ENCODE assay signal across 11 cellular contexts in the genomic region with DNA sequence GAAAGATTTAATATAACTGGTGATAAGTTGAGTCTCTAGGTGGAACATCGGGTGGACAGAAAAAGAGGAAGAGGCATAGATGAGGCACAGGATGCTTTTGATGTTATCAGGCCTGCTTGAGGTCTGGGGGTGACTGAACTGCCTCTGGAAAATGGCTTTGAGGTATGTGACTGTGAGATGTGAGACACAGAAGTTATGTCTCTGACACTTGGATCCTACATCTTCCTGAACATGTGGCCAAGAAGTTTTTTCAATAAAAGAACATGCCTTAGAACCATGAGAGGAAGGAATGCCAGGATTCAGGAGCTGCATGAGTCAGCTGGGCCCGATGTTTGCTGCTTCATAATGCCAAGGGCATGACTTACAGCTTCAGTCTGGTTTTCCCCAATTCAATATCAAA. TPM values are rescaled to one million over a fixed set of nuclear protein-coding genes. Genes with fewer than 3 reads are reported as not detected.
DNase-seq lines count a peak whose midpoint lies in the region; TF ChIP-seq lines count a peak whose summit lies in the region.
"Had no signal": no experiment of that assay in that cellular context is flagged by ENCODE, and none has a peak within 500 bp of the region (broad histone marks: within the 10 kb centered on the region; RNA-seq: fewer than 3 reads in every experiment).

No MANE protein-coding gene starts in this region.

- H3K27me3 ChIP-seq in AG04450 (ENCODE audit: control insufficient read depth, insufficient read depth, low read length) (no peaks in the 10 kb centered on the region), HL-60 (ENCODE audit: insufficient read depth, poor library complexity, severe bottlenecking) (no peaks in the 10 kb centered on the region)

- H3K27ac ChIP-seq in AG04450 (ENCODE audit: low read depth, low read length): no peak overlapping the region
- H3K27ac ChIP-seq in HL-60 (replicated peaks): peak overlapping the region; percentile 91
- H3K27ac ChIP-seq: parathyroid adenoma had no signal

- no peaks in the 10 kb centered on the region for H3K9me3 Mint-ChIP-seq in T-helper 2 cell treated with Interferon-gamma antibody and Interleukin-4, amounts not matched to agents 5 μg/mL and 100 μg/mL, for 36 hours
- H3K9me3 Mint-ChIP-seq in nephron progenitor cell: no peaks in the 10 kb centered on the region
- H3K9me3 Mint-ChIP-seq: activated naive CD8-positive, alpha-beta T cell treated with anti-CD3 and anti-CD28 coated beads, Interleukin-2, amount 10 ng/mL, durations not matched to agents 7 days and 5 days had no signal

- CTCF ChIA-PET in AG04450 (lab: Charles Lee): interaction anchor here (0.7 to 3.8 kb wide), 3 partner anchors 16 to 90 kb away, joined by 3 to 20 read pairs (median 5); no protein-coding TSS in a partner anchor

- H3K36me3 Mint-ChIP-seq in T-helper 2 cell treated with Interferon-gamma antibody and Interleukin-4, amounts not matched to agents 5 μg/mL and 100 μg/mL, for 36 hours (ENCODE audit: low read depth): no peaks in the 10 kb centered on the region
- no peaks in the 10 kb centered on the region for H3K36me3 Mint-ChIP-seq in nephron progenitor cell (ENCODE audit: low read depth)
- H3K36me3 Mint-ChIP-seq: activated naive CD8-positive, alpha-beta T cell treated with anti-CD3 and anti-CD28 coated beads, Interleukin-2, amount 10 ng/mL, durations not matched to agents 7 days and 5 days had no signal

- no peaks in the 10 kb centered on the region for H3K27me3 Mint-ChIP-seq in T-helper 2 cell treated with Interferon-gamma antibody and Interleukin-4, amounts not matched to agents 5 μg/mL and 100 μg/mL, for 36 hours (ENCODE audit: low read depth)
- H3K27me3 Mint-ChIP-seq in nephron progenitor cell (ENCODE audit: low read depth, poor library complexity): peaks cover 8% of the 10 kb centered on the region

- no peaks in the 10 kb centered on the region for H3K9me3 ChIP-seq in AG04450 (ENCODE audit: control insufficient read depth, insufficient read depth, low read length)

- H3K27ac Mint-ChIP-seq in T-helper 2 cell treated with Interferon-gamma antibody and Interleukin-4, amounts not matched to agents 5 μg/mL and 100 μg/mL, for 36 hours: no peak overlapping the region
- H3K27ac Mint-ChIP-seq in nephron progenitor cell: no peak overlapping the region
- H3K27ac Mint-ChIP-seq: activated naive CD8-positive, alpha-beta T cell treated with anti-CD3 and anti-CD28 coated beads, Interleukin-2, amount 10 ng/mL, durations not matched to agents 7 days and 5 days had no signal

- no peak overlapping the region for H3K4me3 ChIP-seq in AG04450 (ENCODE audit: low read depth, low read length)
- H3K4me3 ChIP-seq in HL-60 (replicated peaks; ENCODE audit: insufficient read depth, low read length): no peak overlapping the region

- POLR2A ChIA-PET in AG04450 (lab: Yijun Ruan, JAX): no interaction called here

- TF ChIP-seq CTCF in AG04450 (IDR thresholded peaks at IDR 0.05; ENCODE audit: low read depth, low read length) (no peak), HL-60 (IDR thresholded peaks at IDR 0.05; ENCODE audit: insufficient read depth, low read length) (no peak), nephron progenitor cell (IDR thresholded peaks at IDR 0.05) (no peak)

- peak; percentile 48 for DNase-seq in AG04450 (ENCODE audit: low read depth, low spot score)
- DNase-seq in HL-60 (ENCODE audit: low read depth in 1 of 2, low spot score in 1 of 2): peak in 1 of 2 experiments; percentile 74
- DNase-seq in T-helper 2 cell treated with Interferon-gamma antibody and Interleukin-4, amounts not matched to agents 5 μg/mL and 100 μg/mL, for 36 hours (ENCODE audit: low spot score): peak; percentile 44
- DNase-seq in fibroblast of peridontal ligament (ENCODE audit: extremely low read depth): peak; percentile 91
- DNase-seq in NCI-H1694 (lab: John Stamatoyannopoulos, UW): no peak
- no peak for DNase-seq in nephron progenitor cell
- DNase-seq in NCI-H2081 treated with DMSO at 0.1 percent for 48 hours (lab: John Stamatoyannopoulos, UW): no peak
- DNase-seq in NCI-H82 (lab: John Stamatoyannopoulos, UW): no peak
- DNase-seq: activated naive CD8-positive, alpha-beta T cell treated with anti-CD3 and anti-CD28 coated beads, Interleukin-2, amount 10 ng/mL, durations not matched to agents 7 days and 5 days; NCI-H2081 had no signal

- peaks cover 43% of the 10 kb centered on the region for H3K4me1 Mint-ChIP-seq in T-helper 2 cell treated with Interferon-gamma antibody and Interleukin-4, amounts not matched to agents 5 μg/mL and 100 μg/mL, for 36 hours (ENCODE audit: low read depth)
- peaks cover 26% of the 10 kb centered on the region for H3K4me1 Mint-ChIP-seq in nephron progenitor cell

- peak overlapping the region; percentile 24 for H3K4me3 Mint-ChIP-seq in T-helper 2 cell treated with Interferon-gamma antibody and Interleukin-4, amounts not matched to agents 5 μg/mL and 100 μg/mL, for 36 hours
- no peak overlapping the region for H3K4me3 Mint-ChIP-seq in nephron progenitor cell
- H3K4me3 Mint-ChIP-seq: activated naive CD8-positive, alpha-beta T cell treated with anti-CD3 and anti-CD28 coated beads, Interleukin-2, amount 10 ng/mL, durations not matched to agents 7 days and 5 days had no signal

RNA-seq across cellular contexts. Expression of a gene that starts 11.5 kb away (rescaled TPM):
- not detected in 2 replicates for polyA plus RNA-seq in AG04450 (2011; rRNA removed)
- not detected in 2 replicates for polyA minus RNA-seq in AG04450 (2011; rRNA and poly(A)+ RNA removed)

Comparison
In these comparisons a context has a peak if more than half of its experiments do, and no peak if none do; other contexts are left out.
1. DNase-seq: peak in AG04450 (single experiment), T-helper 2 cell treated with Interferon-gamma antibody and Interleukin-4, amounts not matched to agents 5 μg/mL and 100 μg/mL, for 36 hours (single experiment) and fibroblast of peridontal ligament (single experiment); none in NCI-H1694 (single experiment), nephron progenitor cell (single experiment), NCI-H2081 treated with DMSO at 0.1 percent for 48 hours (single experiment) and NCI-H82 (single experiment).